In genomic region chr1:177566495-177566894, GRCh38 we compare ENCODE assay signal across 22 cellular contexts.
"Had no signal": no experiment of that assay in that cellular context is flagged by ENCODE, and none has a peak within 500 bp of the region (broad histone marks: within the 10 kb centered on the region; RNA-seq: fewer than 3 reads in every experiment).

No MANE protein-coding gene starts in this region.

- H3K4me3 Mint-ChIP-seq: mesothelial cell of epicardium; naive thymus-derived CD4-positive, alpha-beta T cell; natural killer cell treated with Interleukin-12 subunit alpha and Interleukin-12 subunit beta and Interleukin-15 and Interleukin-18, amount 100 ng/mL, for 72 hours; stimulated activated effector memory CD8-positive, alpha-beta T cell treated with anti-CD3 and anti-CD28 coated beads, Interleukin-12 subunit alpha, Interleukin-12 subunit beta, amount 100 ng/mL, for 72 hours; stimulated activated naive CD8-positive, alpha-beta T cell treated with anti-CD3 and anti-CD28 coated beads, Interleukin-15, amount 100 ng/mL, for 72 hours had no signal

- H3K4me3 ChIP-seq: heart left ventricle, left lung, lung, ovary, right atrium auricular region, skin epidermis, spleen, tibial nerve, upper lobe of left lung, vagina had no signal

- H3K27ac ChIP-seq: heart left ventricle, left lung, ovary, right atrium auricular region, skin epidermis, spleen, tibial nerve, upper lobe of left lung, vagina had no signal

- H3K27ac Mint-ChIP-seq: mesothelial cell of epicardium; naive thymus-derived CD4-positive, alpha-beta T cell; natural killer cell treated with Interleukin-12 subunit alpha and Interleukin-12 subunit beta and Interleukin-15 and Interleukin-18, amount 100 ng/mL, for 72 hours; progenitor cell of endocrine pancreas; stimulated activated effector memory CD8-positive, alpha-beta T cell treated with anti-CD3 and anti-CD28 coated beads, Interleukin-12 subunit alpha, Interleukin-12 subunit beta, amount 100 ng/mL, for 72 hours; stimulated activated naive CD8-positive, alpha-beta T cell treated with anti-CD3 and anti-CD28 coated beads, Interleukin-15, amount 100 ng/mL, for 72 hours had no signal

- DNase-seq: heart left ventricle; islet precursor cell; left lung; mesendoderm; naive thymus-derived CD4-positive, alpha-beta T cell; ovary; spleen; stimulated activated CD4-positive, alpha-beta T cell treated with anti-CD3 and anti-CD28 coated beads, Interleukin-4, amount 100 ng/mL, for 24 hours; stimulated activated naive CD4-positive, alpha-beta T cell; stimulated activated naive CD8-positive, alpha-beta T cell treated with anti-CD3 and anti-CD28 coated beads, Interleukin-15, amount 100 ng/mL, for 72 hours; substantia nigra; upper lobe of left lung had no signal

- H3K36me3 ChIP-seq: heart left ventricle, left lung, ovary, right atrium auricular region, spleen, tibial nerve, upper lobe of left lung, vagina had no signal

- H3K36me3 Mint-ChIP-seq: mesothelial cell of epicardium; naive thymus-derived CD4-positive, alpha-beta T cell; natural killer cell treated with Interleukin-12 subunit alpha and Interleukin-12 subunit beta and Interleukin-15 and Interleukin-18, amount 100 ng/mL, for 72 hours; stimulated activated effector memory CD8-positive, alpha-beta T cell treated with anti-CD3 and anti-CD28 coated beads, Interleukin-12 subunit alpha, Interleukin-12 subunit beta, amount 100 ng/mL, for 72 hours had no signal

- H3K9me3 ChIP-seq: left lung, ovary, tibial nerve, upper lobe of left lung, vagina had no signal

- H3K27me3 Mint-ChIP-seq: naive thymus-derived CD4-positive, alpha-beta T cell; natural killer cell treated with Interleukin-12 subunit alpha and Interleukin-12 subunit beta and Interleukin-15 and Interleukin-18, amount 100 ng/mL, for 72 hours; progenitor cell of endocrine pancreas; stimulated activated naive CD8-positive, alpha-beta T cell treated with anti-CD3 and anti-CD28 coated beads, Interleukin-15, amount 100 ng/mL, for 72 hours had no signal

- H3K4me1 Mint-ChIP-seq: naive thymus-derived CD4-positive, alpha-beta T cell; stimulated activated effector memory CD8-positive, alpha-beta T cell treated with anti-CD3 and anti-CD28 coated beads, Interleukin-12 subunit alpha, Interleukin-12 subunit beta, amount 100 ng/mL, for 72 hours; stimulated activated naive CD8-positive, alpha-beta T cell treated with anti-CD3 and anti-CD28 coated beads, Interleukin-15, amount 100 ng/mL, for 72 hours had no signal

- H3K27me3 ChIP-seq: left lung, ovary, right atrium auricular region, spleen, tibial nerve, upper lobe of left lung, vagina had no signal

- H3K9me3 Mint-ChIP-seq: mesothelial cell of epicardium had no signal

- ATAC-seq: heart left ventricle; left lung; naive thymus-derived CD4-positive, alpha-beta T cell; natural killer cell treated with Interleukin-12 subunit alpha and Interleukin-12 subunit beta and Interleukin-15 and Interleukin-18, amount 100 ng/mL, for 72 hours; sciatic nerve; stimulated activated effector memory CD8-positive, alpha-beta T cell treated with anti-CD3 and anti-CD28 coated beads, Interleukin-12 subunit alpha, Interleukin-12 subunit beta, amount 100 ng/mL, for 72 hours; stimulated activated naive CD8-positive, alpha-beta T cell treated with anti-CD3 and anti-CD28 coated beads, Interleukin-15, amount 100 ng/mL, for 72 hours had no signal

- H3K4me1 ChIP-seq: heart left ventricle, left lung, right atrium auricular region, spleen, upper lobe of left lung, vagina had no signal
